Comparison of ENCODE assay signal across 8 cellular contexts in the genomic region with DNA sequence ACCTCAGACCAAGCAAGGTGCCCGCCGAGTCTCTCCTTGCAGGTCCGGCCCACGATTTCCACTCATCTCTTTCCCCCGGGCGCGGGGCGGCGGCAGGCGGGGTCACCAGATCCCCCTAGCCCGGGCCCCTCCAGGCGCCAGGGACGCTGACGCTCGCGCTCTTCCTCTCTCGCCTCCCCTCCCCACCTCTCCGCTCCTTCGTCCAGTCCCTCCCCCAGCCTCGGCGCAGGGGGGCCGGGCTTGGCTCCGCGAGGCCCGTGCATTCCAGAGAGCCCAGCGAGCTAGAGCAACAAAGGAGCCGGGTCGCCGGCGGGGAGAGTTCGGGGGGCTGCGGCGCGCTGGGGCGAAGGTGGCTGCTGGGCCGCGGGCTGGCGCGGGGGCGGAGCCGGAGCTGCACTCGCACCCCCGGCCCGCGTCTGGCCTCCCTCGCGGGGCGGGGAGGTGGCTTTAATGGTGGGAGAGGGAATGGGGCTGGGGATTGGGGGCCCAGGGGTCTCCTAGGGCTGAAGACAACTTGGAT. TPM values are rescaled to one million over a fixed set of nuclear protein-coding genes. Genes with fewer than 3 reads are reported as not detected.
DNase-seq lines count a peak whose midpoint lies in the region; ATAC-seq and TF ChIP-seq lines count a peak whose summit lies in the region.

A gene (plus strand): TSS at position 262 of the 520 bp plus-strand sequence. CDS start 519 bp downstream, outside the sequence.

- H3K27me3 Mint-ChIP-seq in WTC11 (ENCODE audit: low read depth) = peaks cover 30% of the 10 kb centered on the region
- no peaks in the 10 kb centered on the region for H3K27me3 Mint-ChIP-seq in neural crest cell (ENCODE audit: low read depth)

- peak within 1 kb of the TSS; percentile 53; the same call in 1 of the 2 replicates for H3K27ac Mint-ChIP-seq in WTC11
- peak within 1 kb of the TSS; percentile 95 for H3K27ac Mint-ChIP-seq in neural crest cell (ENCODE audit: unreplicated experiment)

- in situ Hi-C loops in HAP-1 (cut with MboI; ENCODE audit: low sequenced_read_pairs) = no loop called here

- H3K9me3 ChIP-seq in HAP-1 = no peaks in the 10 kb centered on the region

- H3K27me3 ChIP-seq in HAP-1 (ENCODE audit: low read depth) (no peaks in the 10 kb centered on the region), foreskin keratinocyte (peaks cover 6% of the 10 kb centered on the region)

- no peaks in the 10 kb centered on the region for H3K36me3 ChIP-seq in HAP-1 (replicated peaks)

- ATAC-seq in WTC11 = peak; percentile 85
- ATAC-seq in foreskin keratinocyte = peak; percentile 23
- ATAC-seq in GM21723 (IDR thresholded peaks at IDR 0.05; ENCODE audit: unreplicated experiment) = no peak
- ATAC-seq in HG03196 (IDR thresholded peaks at IDR 0.05; ENCODE audit: unreplicated experiment) = no peak
- no peak for ATAC-seq in HG02588 (IDR thresholded peaks at IDR 0.05; ENCODE audit: unreplicated experiment)

- H3K4me3 Mint-ChIP-seq in WTC11 (peak within 1 kb of the TSS; percentile 96), neural crest cell (peak within 1 kb of the TSS; percentile 95)

- peak within 1 kb of the TSS; percentile 63 for H3K4me3 ChIP-seq in HAP-1

- CTCF ChIA-PET in WTC11 (lab: Charles Lee) = interaction anchor here (0.7 to 5.8 kb wide), 7 partner anchors 19 to 97 kb away, joined by 3 to 36 read pairs (median 5); no protein-coding TSS in a partner anchor

- DNase-seq in COLO829 (ENCODE audit: low spot score) = peak; percentile 76
- peak; percentile 81 to 88 for DNase-seq in HAP-1 (ENCODE audit: low spot score in 2 of 2)
- DNase-seq in WTC11 (ENCODE audit: low spot score) = peak; percentile 90
- no peak for DNase-seq in foreskin keratinocyte
- DNase-seq in neural crest cell (ENCODE audit: low read depth, low spot score) = peak; percentile 79

- peaks cover 13% of the 10 kb centered on the region for H3K36me3 Mint-ChIP-seq in WTC11
- peaks cover 13% of the 10 kb centered on the region for H3K36me3 Mint-ChIP-seq in neural crest cell (ENCODE audit: low read depth)

- TF ChIP-seq CTCF in WTC11 (IDR thresholded peaks at IDR 0.05) = no peak
- no peak for TF ChIP-seq CTCF in foreskin keratinocyte (conservative IDR thresholded peaks at IDR 0.05)
- no peak for TF ChIP-seq CTCF in neural crest cell (conservative IDR thresholded peaks at IDR 0.05)

- H3K9me3 Mint-ChIP-seq in WTC11 = 0 out of 2 replicates have a peak, but pooled peaks cover 4% of the 10 kb centered on the region
- no peaks in the 10 kb centered on the region for H3K9me3 Mint-ChIP-seq in neural crest cell

- H3K27ac ChIP-seq in foreskin keratinocyte = peak within 1 kb of the TSS; percentile 26

- POLR2A ChIA-PET in WTC11 (lab: Charles Lee) = interaction anchor here (1.1 to 2.4 kb wide), 4 partner anchors 20 to 305 kb away, joined by 3 to 27 read pairs (median 6); a partner anchor contains a TSS

- H3K4me1 ChIP-seq in HAP-1 (peaks cover 8% of the 10 kb centered on the region; the same call in 1 of the 2 replicates), foreskin keratinocyte (peaks cover 14% of the 10 kb centered on the region)

- H3K4me1 Mint-ChIP-seq in WTC11 (peaks cover 41% of the 10 kb centered on the region), neural crest cell (peaks cover 37% of the 10 kb centered on the region)

TF ChIP-seq in WTC11, 78 proteins besides CTCF, POLR2A, EP300 and RAD21 (continues in another document):
- TF ChIP-seq, protein P1, sequence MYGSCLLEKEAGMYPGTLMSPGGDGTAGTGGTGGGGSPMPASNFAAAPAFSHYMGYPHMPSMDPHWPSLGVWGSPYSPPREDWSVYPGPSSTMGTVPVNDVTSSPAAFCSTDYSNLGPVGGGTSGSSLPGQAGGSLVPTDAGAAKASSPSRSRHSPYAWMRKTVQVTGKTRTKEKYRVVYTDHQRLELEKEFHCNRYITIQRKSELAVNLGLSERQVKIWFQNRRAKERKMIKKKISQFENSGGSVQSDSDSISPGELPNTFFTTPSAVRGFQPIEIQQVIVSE (CRISPR knock-in tag; IDR thresholded peaks at IDR 0.05; ENCODE audit: borderline replicate concordance) = no peak
- TF ChIP-seq FOXK1 (CRISPR knock-in tag; IDR thresholded peaks at IDR 0.05) (peak; percentile 80; the same call in 1 of the 2 replicates), SOX15 (CRISPR knock-in tag; IDR thresholded peaks at IDR 0.05) (no peak), NR3C1 (CRISPR knock-in tag; conservative IDR thresholded peaks at IDR 0.05; ENCODE audit: low read depth) (no peak), MXD4 (CRISPR knock-in tag; IDR thresholded peaks at IDR 0.05; ENCODE audit: borderline replicate concordance) (no peak), NFATC4 (CRISPR knock-in tag; IDR thresholded peaks at IDR 0.05) (no peak), PRRX2 (CRISPR knock-in tag; IDR thresholded peaks at IDR 0.05) (no peak), ZNF396 (CRISPR knock-in tag; IDR thresholded peaks at IDR 0.05; ENCODE audit: borderline replicate concordance) (no peak)
- TF ChIP-seq, protein P2, sequence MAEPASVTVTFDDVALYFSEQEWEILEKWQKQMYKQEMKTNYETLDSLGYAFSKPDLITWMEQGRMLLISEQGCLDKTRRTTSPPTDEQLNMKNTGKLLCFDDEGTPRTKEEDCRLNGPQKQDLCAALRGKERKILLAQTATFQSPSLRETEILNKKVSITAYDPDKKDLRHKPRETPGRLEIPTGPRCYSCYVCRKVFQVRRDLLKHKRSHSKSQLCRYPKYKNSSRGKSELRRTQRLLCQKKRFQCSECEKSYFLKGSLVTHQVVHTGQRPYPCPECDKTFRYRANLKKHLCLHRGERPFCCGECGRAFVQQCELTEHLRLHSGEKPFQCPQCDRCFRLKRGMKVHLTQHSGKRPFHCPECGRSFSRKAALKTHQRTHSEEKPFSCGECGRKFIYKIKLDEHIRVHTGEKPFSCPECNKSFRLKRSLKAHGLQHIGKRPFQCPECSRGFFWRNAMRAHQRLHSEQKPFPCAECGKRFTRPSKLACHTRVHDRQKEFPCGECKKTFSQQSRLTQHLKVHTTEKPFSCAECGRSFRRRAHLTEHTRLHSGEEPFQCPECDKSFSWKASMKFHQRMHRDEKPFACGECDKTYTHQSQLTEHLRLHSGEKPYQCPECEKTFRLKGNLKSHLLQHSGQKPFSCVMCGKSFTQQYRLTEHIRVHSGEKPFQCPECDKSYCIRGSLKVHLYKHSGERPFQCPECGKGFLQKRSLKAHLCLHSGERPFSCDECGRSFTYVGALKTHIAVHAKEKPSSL (CRISPR knock-in tag; conservative IDR thresholded peaks at IDR 0.05) = no peak
- TF ChIP-seq, protein P3, sequence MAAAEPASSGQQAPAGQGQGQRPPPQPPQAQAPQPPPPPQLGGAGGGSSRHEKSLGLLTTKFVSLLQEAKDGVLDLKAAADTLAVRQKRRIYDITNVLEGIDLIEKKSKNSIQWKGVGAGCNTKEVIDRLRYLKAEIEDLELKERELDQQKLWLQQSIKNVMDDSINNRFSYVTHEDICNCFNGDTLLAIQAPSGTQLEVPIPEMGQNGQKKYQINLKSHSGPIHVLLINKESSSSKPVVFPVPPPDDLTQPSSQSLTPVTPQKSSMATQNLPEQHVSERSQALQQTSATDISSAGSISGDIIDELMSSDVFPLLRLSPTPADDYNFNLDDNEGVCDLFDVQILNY (CRISPR knock-in tag; IDR thresholded peaks at IDR 0.05) = peak; percentile 48
- TF ChIP-seq, protein P4, sequence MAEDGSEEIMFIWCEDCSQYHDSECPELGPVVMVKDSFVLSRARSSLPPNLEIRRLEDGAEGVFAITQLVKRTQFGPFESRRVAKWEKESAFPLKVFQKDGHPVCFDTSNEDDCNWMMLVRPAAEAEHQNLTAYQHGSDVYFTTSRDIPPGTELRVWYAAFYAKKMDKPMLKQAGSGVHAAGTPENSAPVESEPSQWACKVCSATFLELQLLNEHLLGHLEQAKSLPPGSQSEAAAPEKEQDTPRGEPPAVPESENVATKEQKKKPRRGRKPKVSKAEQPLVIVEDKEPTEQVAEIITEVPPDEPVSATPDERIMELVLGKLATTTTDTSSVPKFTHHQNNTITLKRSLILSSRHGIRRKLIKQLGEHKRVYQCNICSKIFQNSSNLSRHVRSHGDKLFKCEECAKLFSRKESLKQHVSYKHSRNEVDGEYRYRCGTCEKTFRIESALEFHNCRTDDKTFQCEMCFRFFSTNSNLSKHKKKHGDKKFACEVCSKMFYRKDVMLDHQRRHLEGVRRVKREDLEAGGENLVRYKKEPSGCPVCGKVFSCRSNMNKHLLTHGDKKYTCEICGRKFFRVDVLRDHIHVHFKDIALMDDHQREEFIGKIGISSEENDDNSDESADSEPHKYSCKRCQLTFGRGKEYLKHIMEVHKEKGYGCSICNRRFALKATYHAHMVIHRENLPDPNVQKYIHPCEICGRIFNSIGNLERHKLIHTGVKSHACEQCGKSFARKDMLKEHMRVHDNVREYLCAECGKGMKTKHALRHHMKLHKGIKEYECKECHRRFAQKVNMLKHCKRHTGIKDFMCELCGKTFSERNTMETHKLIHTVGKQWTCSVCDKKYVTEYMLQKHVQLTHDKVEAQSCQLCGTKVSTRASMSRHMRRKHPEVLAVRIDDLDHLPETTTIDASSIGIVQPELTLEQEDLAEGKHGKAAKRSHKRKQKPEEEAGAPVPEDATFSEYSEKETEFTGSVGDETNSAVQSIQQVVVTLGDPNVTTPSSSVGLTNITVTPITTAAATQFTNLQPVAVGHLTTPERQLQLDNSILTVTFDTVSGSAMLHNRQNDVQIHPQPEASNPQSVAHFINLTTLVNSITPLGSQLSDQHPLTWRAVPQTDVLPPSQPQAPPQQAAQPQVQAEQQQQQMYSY (CRISPR knock-in tag; IDR thresholded peaks at IDR 0.05) = peak; percentile 92
- TF ChIP-seq, protein P5, sequence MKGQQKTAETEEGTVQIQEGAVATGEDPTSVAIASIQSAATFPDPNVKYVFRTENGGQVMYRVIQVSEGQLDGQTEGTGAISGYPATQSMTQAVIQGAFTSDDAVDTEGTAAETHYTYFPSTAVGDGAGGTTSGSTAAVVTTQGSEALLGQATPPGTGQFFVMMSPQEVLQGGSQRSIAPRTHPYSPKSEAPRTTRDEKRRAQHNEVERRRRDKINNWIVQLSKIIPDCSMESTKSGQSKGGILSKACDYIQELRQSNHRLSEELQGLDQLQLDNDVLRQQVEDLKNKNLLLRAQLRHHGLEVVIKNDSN (CRISPR knock-in tag; IDR thresholded peaks at IDR 0.05) = 0 out of 2 replicates have a peak, but pooled peaks have one; percentile 11
- TF ChIP-seq, protein P6, sequence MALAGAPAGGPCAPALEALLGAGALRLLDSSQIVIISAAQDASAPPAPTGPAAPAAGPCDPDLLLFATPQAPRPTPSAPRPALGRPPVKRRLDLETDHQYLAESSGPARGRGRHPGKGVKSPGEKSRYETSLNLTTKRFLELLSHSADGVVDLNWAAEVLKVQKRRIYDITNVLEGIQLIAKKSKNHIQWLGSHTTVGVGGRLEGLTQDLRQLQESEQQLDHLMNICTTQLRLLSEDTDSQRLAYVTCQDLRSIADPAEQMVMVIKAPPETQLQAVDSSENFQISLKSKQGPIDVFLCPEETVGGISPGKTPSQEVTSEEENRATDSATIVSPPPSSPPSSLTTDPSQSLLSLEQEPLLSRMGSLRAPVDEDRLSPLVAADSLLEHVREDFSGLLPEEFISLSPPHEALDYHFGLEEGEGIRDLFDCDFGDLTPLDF (CRISPR knock-in tag; IDR thresholded peaks at IDR 0.05) = peak; percentile 80; the same call in 1 of the 2 replicates

RNA-seq across cellular contexts. Expression of the gene that starts here (rescaled TPM):
- total RNA-seq in WTC11 (2021) (56.9 to 61.4 TPM (median 60.3 TPM) in 3 replicates), foreskin keratinocyte (10.9 and 11.4 TPM in 2 replicates), neural crest cell (104 and 119 TPM in 2 replicates)
- polyA plus RNA-seq in foreskin keratinocyte = 9.5 and 9.8 TPM in 2 replicates

Comparison
In these comparisons a context has a peak if more than half of its experiments do, and no peak if none do; other contexts are left out.
1. DNase-seq: peak in COLO829 (single experiment), HAP-1 (2 of 2), WTC11 (single experiment) and neural crest cell (single experiment); none in foreskin keratinocyte (0 of 2).
2. ATAC-seq: peak in WTC11 (single experiment) and foreskin keratinocyte (single experiment); none in GM21723 (single experiment), HG03196 (single experiment) and HG02588 (single experiment).